ENCODE assay signal across 17 cellular contexts in the genomic region with DNA sequence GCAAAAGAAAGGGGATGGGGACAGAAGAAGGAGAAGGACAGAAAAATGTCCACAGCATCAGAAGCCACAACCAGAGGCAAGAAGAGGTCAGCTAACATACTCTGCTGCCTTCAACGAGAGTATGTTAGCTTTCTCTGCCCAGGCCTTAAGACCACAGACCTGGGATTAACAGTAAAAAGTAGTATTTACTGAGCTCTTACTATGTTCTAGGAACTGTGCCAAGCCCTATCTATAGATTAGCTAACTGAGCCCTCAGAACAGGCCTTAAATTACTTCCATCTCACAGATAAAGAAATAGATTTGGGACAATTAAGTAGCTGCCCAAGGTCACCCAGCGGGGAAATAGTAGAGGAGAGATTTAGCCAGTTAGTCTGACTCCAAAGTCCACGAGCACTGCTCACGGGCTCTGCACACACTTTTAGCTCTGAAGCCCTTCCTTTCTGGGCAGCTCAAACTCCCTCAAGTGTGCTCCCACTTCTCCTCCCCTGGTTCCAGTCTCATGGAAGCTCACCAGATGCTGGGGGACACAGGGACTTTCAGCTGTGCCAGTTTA.
DNase-seq lines count a peak whose midpoint lies in the region; ATAC-seq and TF ChIP-seq lines count a peak whose summit lies in the region.
"Had no signal": no experiment of that assay in that cellular context is flagged by ENCODE, and none has a peak within 500 bp of the region (broad histone marks: within the 10 kb centered on the region; RNA-seq: fewer than 3 reads in every experiment).

No MANE protein-coding gene starts in this region.

- WGBS in liver: 45% methylated on average over 4 of the region's 4 CpGs
- WGBS in trophoblast cell (ENCODE audit: extremely low coverage, insufficient coverage, insufficient read length): no CpG with 5 or more reads among the region's 4 CpGs

- TF ChIP-seq CTCF in Caco-2 (IDR thresholded peaks at IDR 0.05; ENCODE audit: insufficient read depth in 1 of 2, low read depth in 1 of 2, low read length in 1 of 2, severe bottlenecking in 1 of 2, unreplicated experiment in 1 of 2): no peak
- TF ChIP-seq CTCF in colonic mucosa (IDR thresholded peaks at IDR 0.05): no peak
- no peak for TF ChIP-seq CTCF in liver (IDR thresholded peaks at IDR 0.05; ENCODE audit: low read depth, low read length, missing input control)

- H3K36me3 ChIP-seq in Caco-2 (ENCODE audit: control insufficient read depth, insufficient read depth, low read length) (no peaks in the 10 kb centered on the region), colonic mucosa (no peaks in the 10 kb centered on the region), liver (ENCODE audit: control insufficient read depth in 4 of 4, insufficient read depth in 3 of 4, low read depth in 1 of 4, low read length in 3 of 4) (peaks cover 0 to 4% (median 0%) of the 10 kb centered on the region in 4 donors), trophoblast cell (ENCODE audit: control insufficient read depth in 1 of 2, insufficient read depth in 2 of 2, low read length in 2 of 2) (peaks cover 4% of the 10 kb centered on the region in 2 experiments)

- H3K79me1 ChIP-seq in trophoblast cell (ENCODE audit: low read length): peaks cover 14% of the 10 kb centered on the region

- no peak overlapping the region for H3K4me2 ChIP-seq in trophoblast cell (ENCODE audit: low read length)
- H3K4me2 ChIP-seq: KMS-11 had no signal

- no peaks in the 10 kb centered on the region for H3K9me3 ChIP-seq in Caco-2
- no peaks in the 10 kb centered on the region for H3K9me3 ChIP-seq in colonic mucosa
- no peaks in the 10 kb centered on the region for H3K9me3 ChIP-seq in liver (ENCODE audit: control insufficient read depth in 4 of 4, low read length in 3 of 4)
- no peaks in the 10 kb centered on the region for H3K9me3 ChIP-seq in trophoblast cell (ENCODE audit: insufficient read depth, low read depth, low read length)

- no peak for ATAC-seq in HG03039 (IDR thresholded peaks at IDR 0.05; ENCODE audit: unreplicated experiment)
- ATAC-seq: GM12878 had no signal

- no peak overlapping the region for H3K4me3 Mint-ChIP-seq in Caco-2 (ENCODE audit: unreplicated experiment)

- H3K36me3 Mint-ChIP-seq in Caco-2 (ENCODE audit: insufficient read depth, unreplicated experiment): no peaks in the 10 kb centered on the region

- H3K27me3 Mint-ChIP-seq in Caco-2 (ENCODE audit: insufficient read depth, unreplicated experiment): no peaks in the 10 kb centered on the region

- H2BK120ac ChIP-seq in trophoblast cell (ENCODE audit: insufficient read depth, low read length, poor library complexity): peak overlapping the region; percentile 96

- peak overlapping the region; percentile 20 for H3K27ac ChIP-seq in colonic mucosa
- H3K27ac ChIP-seq in liver (ENCODE audit: low read depth in 1 of 2, low read length in 2 of 2): no peak overlapping the region
- H3K27ac ChIP-seq in trophoblast cell (ENCODE audit: low read depth, low read length): peak overlapping the region; percentile 36
- H3K27ac ChIP-seq: C4-2B, KMS-11 had no signal

- H4K8ac ChIP-seq in trophoblast cell (ENCODE audit: low read depth, low read length): peak overlapping the region; percentile 81

- H3K9me3 Mint-ChIP-seq in Caco-2 (ENCODE audit: unreplicated experiment): no peaks in the 10 kb centered on the region

- peaks cover 2% of the 10 kb centered on the region for H3K79me2 ChIP-seq in trophoblast cell (ENCODE audit: control insufficient read depth, insufficient read depth, low read length, poor library complexity)

- H3K4ac ChIP-seq in trophoblast cell (ENCODE audit: low read depth, low read length): peak overlapping the region; percentile 84

- peaks cover 26% of the 10 kb centered on the region for H3K4me1 Mint-ChIP-seq in Caco-2 (ENCODE audit: low read depth, unreplicated experiment)

- no peak overlapping the region for H3K4me3 ChIP-seq in Caco-2 (ENCODE audit: low read depth, low read length)
- no peak overlapping the region for H3K4me3 ChIP-seq in colonic mucosa
- H3K4me3 ChIP-seq in liver (ENCODE audit: low read depth in 1 of 3, low read length in 3 of 3): no peak overlapping the region
- H3K4me3 ChIP-seq in trophoblast cell (ENCODE audit: low read depth, low read length): no peak overlapping the region
- H3K4me3 ChIP-seq: GM12878 had no signal

- H2BK12ac ChIP-seq in trophoblast cell (ENCODE audit: low read length): peak overlapping the region; percentile 69

- no peaks in the 10 kb centered on the region for H3K27me3 ChIP-seq in Caco-2 (replicated peaks; ENCODE audit: control insufficient read depth, insufficient read depth, low read length)
- no peaks in the 10 kb centered on the region for H3K27me3 ChIP-seq in colonic mucosa
- H3K27me3 ChIP-seq in liver (ENCODE audit: control insufficient read depth in 4 of 4, insufficient read depth in 4 of 4, low read length in 3 of 4): no peaks in the 10 kb centered on the region
- H3K27me3 ChIP-seq in trophoblast cell (ENCODE audit: insufficient read depth, low read length): no peaks in the 10 kb centered on the region

- no peak for TF ChIP-seq RAD21 in liver (IDR thresholded peaks at IDR 0.05)

- DNase-seq in Caco-2 (no peak), colonic mucosa (no peak), trophoblast cell (no peak), HK-2 (ENCODE audit: unreplicated experiment) (no peak), AG08396 (ENCODE audit: low spot score) (no peak), head of caudate nucleus (no peak)
- DNase-seq: COR-L47, DMS79, NCI-H1930, NCI-H446 treated with DMSO at 0.1 percent for 48 hours, NCI-H774, SHP77 had no signal

- peak overlapping the region; percentile 80 for H3K27ac Mint-ChIP-seq in Caco-2 (ENCODE audit: unreplicated experiment)

- no TSS peak for BruUV-seq in Caco-2 (replicated peaks; lab: Mats Ljungman, UMichigan)

- no peak overlapping the region for H3K9ac ChIP-seq in colonic mucosa (ENCODE audit: low read depth in 2 of 2, low read length in 2 of 2)
- no peak overlapping the region for H3K9ac ChIP-seq in liver (ENCODE audit: low read depth in 1 of 2, low read length in 2 of 2)
- H3K9ac ChIP-seq in trophoblast cell (ENCODE audit: low read length): no peak overlapping the region
- H3K9ac ChIP-seq: KMS-11 had no signal

- no peak overlapping the region for H3K23ac ChIP-seq in trophoblast cell (ENCODE audit: low read length)

- intact Hi-C loops in Caco-2 (cut with micrococcal nuclease; ENCODE audit: unreplicated experiment): no loop called here
- intact Hi-C loops in colonic mucosa (cut with DNase I): no loop called here
- intact Hi-C loops in head of caudate nucleus (cut with DNase I): no loop called here

- H4K12ac ChIP-seq in trophoblast cell (ENCODE audit: low read depth, low read length): peak overlapping the region; percentile 59

- H2AFZ ChIP-seq in trophoblast cell (ENCODE audit: insufficient read depth, low read length, poor library complexity): no peak overlapping the region

- H3K4me1 ChIP-seq in Caco-2: peaks cover 39% of the 10 kb centered on the region
- H3K4me1 ChIP-seq in colonic mucosa: no peaks in the 10 kb centered on the region
- H3K4me1 ChIP-seq in liver (ENCODE audit: control insufficient read depth in 4 of 4, insufficient read depth in 4 of 4, low read length in 3 of 4): peaks cover 0 to 6% (median under 1%) of the 10 kb centered on the region in 4 donors
- peaks cover 16 to 17% of the 10 kb centered on the region in 2 experiments for H3K4me1 ChIP-seq in trophoblast cell (ENCODE audit: control insufficient read depth in 1 of 2, insufficient read depth in 2 of 2, low read length in 2 of 2)

- peak overlapping the region; percentile 60 for H2BK5ac ChIP-seq in trophoblast cell (ENCODE audit: low read depth, low read length, poor library complexity)

- CTCF ChIA-PET in Caco-2 (lab: Charles Lee): interaction anchor here (0.5 kb wide), 1 partner anchor 35 kb away, joined by 3 read pairs; no protein-coding TSS in a partner anchor

- peak overlapping the region; percentile 45 for H3K14ac ChIP-seq in trophoblast cell (ENCODE audit: low read length)

- peak overlapping the region; percentile 67 for H2AK5ac ChIP-seq in trophoblast cell (ENCODE audit: low read length)

- H3K18ac ChIP-seq in trophoblast cell (ENCODE audit: low read length): peak overlapping the region; percentile 28

- peak overlapping the region; percentile 96 for H4K91ac ChIP-seq in trophoblast cell (ENCODE audit: low read depth, low read length)

- POLR2A ChIA-PET in Caco-2 (lab: Charles Lee): no interaction called here

TF ChIP-seq in liver, 16 proteins besides CTCF, POLR2A, EP300 and RAD21:
- TF ChIP-seq NR2F2 (IDR thresholded peaks at IDR 0.05) (no peak), SP1 (IDR thresholded peaks at IDR 0.05) (peak; percentile 24), HNF4G (IDR thresholded peaks at IDR 0.05) (peak; percentile 59), HNF4A (conservative IDR thresholded peaks at IDR 0.05) (peak; percentile 71 to 87), FOXA1 (IDR thresholded peaks at IDR 0.05) (no peak)
TF ChIP-seq in liver: peak in this region for 3.

Comparison
In these comparisons a context has a peak if more than half of its experiments do, and no peak if none do; other contexts are left out.
1. H3K27ac ChIP-seq: peak in colonic mucosa (single experiment) and trophoblast cell (single experiment); none in liver (0 of 2).